ENCODE assay signal across 1 cellular context in the genomic region with DNA sequence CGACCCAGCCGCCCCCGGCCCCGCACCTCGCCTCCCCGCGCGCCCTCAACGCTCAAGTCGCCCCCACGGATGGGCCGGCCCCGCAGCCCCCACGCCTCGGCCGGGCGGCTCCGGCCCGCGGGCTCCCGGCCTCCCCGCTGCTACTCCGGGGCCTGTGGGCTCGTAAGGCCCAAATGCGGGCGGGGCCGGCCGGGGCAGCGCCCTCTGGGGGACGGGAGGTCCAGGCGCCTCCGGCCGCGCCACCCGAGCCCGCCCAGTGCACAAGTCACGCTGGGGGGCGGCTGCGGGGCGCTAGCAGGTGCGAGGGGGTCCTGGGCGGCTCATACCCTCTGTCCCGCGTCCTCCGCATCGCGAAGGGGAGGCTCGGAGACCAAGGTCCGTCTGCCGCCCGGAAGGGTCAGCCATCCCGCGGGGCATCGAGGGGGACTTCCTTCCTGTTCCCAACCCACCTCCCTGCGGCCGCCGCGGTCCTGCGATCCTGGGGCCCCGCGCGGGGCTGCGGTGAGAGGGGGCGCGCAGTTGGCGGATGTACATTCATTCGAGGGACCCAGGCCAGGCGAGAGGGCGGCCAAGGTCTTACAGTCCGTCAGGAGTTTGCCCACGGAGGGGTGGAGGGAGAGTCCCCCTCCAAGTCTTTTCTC.
A peak's percentile ranks its signal among the peaks of the same experiment; 100 is the strongest.
TF ChIP-seq lines count a peak whose summit lies in the region.

A gene with protein sequence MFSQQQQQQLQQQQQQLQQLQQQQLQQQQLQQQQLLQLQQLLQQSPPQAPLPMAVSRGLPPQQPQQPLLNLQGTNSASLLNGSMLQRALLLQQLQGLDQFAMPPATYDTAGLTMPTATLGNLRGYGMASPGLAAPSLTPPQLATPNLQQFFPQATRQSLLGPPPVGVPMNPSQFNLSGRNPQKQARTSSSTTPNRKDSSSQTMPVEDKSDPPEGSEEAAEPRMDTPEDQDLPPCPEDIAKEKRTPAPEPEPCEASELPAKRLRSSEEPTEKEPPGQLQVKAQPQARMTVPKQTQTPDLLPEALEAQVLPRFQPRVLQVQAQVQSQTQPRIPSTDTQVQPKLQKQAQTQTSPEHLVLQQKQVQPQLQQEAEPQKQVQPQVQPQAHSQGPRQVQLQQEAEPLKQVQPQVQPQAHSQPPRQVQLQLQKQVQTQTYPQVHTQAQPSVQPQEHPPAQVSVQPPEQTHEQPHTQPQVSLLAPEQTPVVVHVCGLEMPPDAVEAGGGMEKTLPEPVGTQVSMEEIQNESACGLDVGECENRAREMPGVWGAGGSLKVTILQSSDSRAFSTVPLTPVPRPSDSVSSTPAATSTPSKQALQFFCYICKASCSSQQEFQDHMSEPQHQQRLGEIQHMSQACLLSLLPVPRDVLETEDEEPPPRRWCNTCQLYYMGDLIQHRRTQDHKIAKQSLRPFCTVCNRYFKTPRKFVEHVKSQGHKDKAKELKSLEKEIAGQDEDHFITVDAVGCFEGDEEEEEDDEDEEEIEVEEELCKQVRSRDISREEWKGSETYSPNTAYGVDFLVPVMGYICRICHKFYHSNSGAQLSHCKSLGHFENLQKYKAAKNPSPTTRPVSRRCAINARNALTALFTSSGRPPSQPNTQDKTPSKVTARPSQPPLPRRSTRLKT (minus strand): TSS at position 167 of the 641 bp plus-strand sequence. CDS start 715 bp downstream, outside the sequence.

TF ChIP-seq in IMR-90, 13 proteins besides CTCF, POLR2A, EP300 and RAD21:
- TF ChIP-seq FOS (IDR thresholded peaks at IDR 0.05; ENCODE audit: low read depth, low read length) (no peak), MXI1 (IDR thresholded peaks at IDR 0.05; ENCODE audit: borderline replicate concordance, low read depth, low read length) (peak; percentile 61; the same call in 1 of the 2 replicates), SMC3 (IDR thresholded peaks at IDR 0.05; ENCODE audit: low read depth, low read length) (no peak; the same call in 1 of the 2 replicates), RFX5 (IDR thresholded peaks at IDR 0.05; ENCODE audit: low read depth, low read length) (no peak), NFE2L2 (IDR thresholded peaks at IDR 0.05; ENCODE audit: low read depth, low read length) (no peak), RCOR1 (IDR thresholded peaks at IDR 0.05; ENCODE audit: insufficient replicate concordance, low read length) (no peak), MAFK (IDR thresholded peaks at IDR 0.05; ENCODE audit: low read depth, low read length) (no peak), CHD1 (IDR thresholded peaks at IDR 0.05; ENCODE audit: low read depth, low read length) (no peak), MAZ (IDR thresholded peaks at IDR 0.05; ENCODE audit: borderline replicate concordance, low read depth, low read length) (peak; percentile 93), BHLHE40 (IDR thresholded peaks at IDR 0.05; ENCODE audit: low read depth, low read length) (peak; percentile 6; the same call in 1 of the 2 replicates), CEBPB (IDR thresholded peaks at IDR 0.05; ENCODE audit: low read depth, low read length) (no peak)
- TF ChIP-seq, protein P1, sequence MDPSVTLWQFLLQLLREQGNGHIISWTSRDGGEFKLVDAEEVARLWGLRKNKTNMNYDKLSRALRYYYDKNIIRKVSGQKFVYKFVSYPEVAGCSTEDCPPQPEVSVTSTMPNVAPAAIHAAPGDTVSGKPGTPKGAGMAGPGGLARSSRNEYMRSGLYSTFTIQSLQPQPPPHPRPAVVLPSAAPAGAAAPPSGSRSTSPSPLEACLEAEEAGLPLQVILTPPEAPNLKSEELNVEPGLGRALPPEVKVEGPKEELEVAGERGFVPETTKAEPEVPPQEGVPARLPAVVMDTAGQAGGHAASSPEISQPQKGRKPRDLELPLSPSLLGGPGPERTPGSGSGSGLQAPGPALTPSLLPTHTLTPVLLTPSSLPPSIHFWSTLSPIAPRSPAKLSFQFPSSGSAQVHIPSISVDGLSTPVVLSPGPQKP (IDR thresholded peaks at IDR 0.05; ENCODE audit: borderline replicate concordance, low read depth, low read length): no peak
- TF ChIP-seq, protein P2, sequence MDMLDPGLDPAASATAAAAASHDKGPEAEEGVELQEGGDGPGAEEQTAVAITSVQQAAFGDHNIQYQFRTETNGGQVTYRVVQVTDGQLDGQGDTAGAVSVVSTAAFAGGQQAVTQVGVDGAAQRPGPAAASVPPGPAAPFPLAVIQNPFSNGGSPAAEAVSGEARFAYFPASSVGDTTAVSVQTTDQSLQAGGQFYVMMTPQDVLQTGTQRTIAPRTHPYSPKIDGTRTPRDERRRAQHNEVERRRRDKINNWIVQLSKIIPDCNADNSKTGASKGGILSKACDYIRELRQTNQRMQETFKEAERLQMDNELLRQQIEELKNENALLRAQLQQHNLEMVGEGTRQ (IDR thresholded peaks at IDR 0.05; ENCODE audit: low read depth, low read length): no peak
